Comparison of ENCODE assay signal across 14 cellular contexts in genomic region chr16:30569746-30570325, GRCh38. TPM values are rescaled to one million over a fixed set of nuclear protein-coding genes. Genes with fewer than 3 reads are reported as not detected.
DNase-seq lines count a peak whose midpoint lies in the region; ATAC-seq and TF ChIP-seq lines count a peak whose summit lies in the region.
"Had no signal": no experiment of that assay in that cellular context is flagged by ENCODE, and none has a peak within 500 bp of the region (broad histone marks: within the 10 kb centered on the region; RNA-seq: fewer than 3 reads in every experiment).

No MANE protein-coding gene starts in this region.

- CTCF ChIA-PET in IMR-90 (lab: Yijun Ruan, JAX): interaction anchor here (1.0 kb wide), 1 partner anchor 40 kb away, joined by 3 read pairs; the partner anchor contains the start of gene ZNF689

- DNase-seq in IMR-90 (no peak), endothelial cell (ENCODE audit: low spot score) (no peak), prostate gland (ENCODE audit: low spot score) (no peak), NCI-H146 (lab: John Stamatoyannopoulos, UW) (no peak), DMS53 treated with DMSO at 0.1 percent for 48 hours (lab: John Stamatoyannopoulos, UW; ENCODE audit: unreplicated experiment) (no peak)
- no peak for DNase-seq in stimulated activated CD4-positive, alpha-beta T cell treated with anti-CD3 and anti-CD28 coated beads, Interleukin-4, amount 100 ng/mL, for 24 hours
- DNase-seq: activated naive CD8-positive, alpha-beta T cell treated with anti-CD3 and anti-CD28 coated beads, Interleukin-2, amount 50 U/mL, for 24 hours; BE2C; GDM1; NCI-H1105; nucleus accumbens had no signal

- H3K56ac ChIP-seq in IMR-90 (ENCODE audit: extremely low read depth, insufficient read depth, low read length): no peak overlapping the region

- H3K9ac ChIP-seq in BLaER1 treated with 17β-estradiol and CSF1 and Interleukin-3, amounts not matched to agents 10 nM and 100 nM: peak overlapping the region; percentile 91 to 98 (median 97); a peak in 19 of 22 replicates
- no peak overlapping the region for H3K9ac ChIP-seq in IMR-90 (ENCODE audit: low read depth, low read length)

- H2BK15ac ChIP-seq in IMR-90 (ENCODE audit: low read depth, low read length): no peak overlapping the region

- peak overlapping the region; percentile 93 to 100 (median 99) for H3K4me2 ChIP-seq in BLaER1 treated with 17β-estradiol and CSF1 and Interleukin-3, amounts not matched to agents 10 nM and 100 nM
- H3K4me2 ChIP-seq in IMR-90 (ENCODE audit: low read depth, low read length): no peak overlapping the region

- TF ChIP-seq CTCF in IMR-90 (conservative IDR thresholded peaks at IDR 0.05; ENCODE audit: low read depth, low read length) (no peak), endothelial cell (IDR thresholded peaks at IDR 0.05; ENCODE audit: unreplicated experiment) (no peak), prostate gland (IDR thresholded peaks at IDR 0.05) (no peak)

- TF ChIP-seq POLR2A in IMR-90 (IDR thresholded peaks at IDR 0.05; ENCODE audit: low read depth, low read length) (no peak), prostate gland (IDR thresholded peaks at IDR 0.05) (no peak)

- H2AFZ ChIP-seq in IMR-90 (replicated peaks; ENCODE audit: low read length, poor library complexity): peak overlapping the region; percentile 48

- H2BK20ac ChIP-seq in IMR-90 (ENCODE audit: low read depth, low read length): no peak overlapping the region

- H4K5ac ChIP-seq in IMR-90 (ENCODE audit: low read depth, low read length): no peak overlapping the region

- H2AK5ac ChIP-seq in IMR-90 (ENCODE audit: low read depth, low read length): no peak overlapping the region

- POLR2A ChIA-PET in IMR-90 (lab: Charles Lee; ENCODE audit: unreplicated experiment): no interaction called here

- in situ Hi-C loops in IMR-90 (cut with MboI; ENCODE audit: low sequenced_read_pairs): loop anchor here (5.0 kb wide), 1 partner anchor 33 kb away; no protein-coding TSS in a partner anchor

- no peaks in the 10 kb centered on the region for H4K20me1 ChIP-seq in BLaER1 treated with 17β-estradiol and CSF1 and Interleukin-3, amounts not matched to agents 10 nM and 100 nM
- H4K20me1 ChIP-seq in IMR-90 (ENCODE audit: insufficient read depth, low read length): no peaks in the 10 kb centered on the region

- no peaks in the 10 kb centered on the region for H3K27me3 ChIP-seq in BLaER1 treated with 17β-estradiol and CSF1 and Interleukin-3, amounts not matched to agents 10 nM and 100 nM
- H3K27me3 ChIP-seq in IMR-90 (ENCODE audit: control insufficient read depth, insufficient read depth, low read length) (peaks cover 6% of the 10 kb centered on the region; the same call in 1 of the 2 replicates), prostate gland (replicated peaks; ENCODE audit: insufficient read depth) (no peaks in the 10 kb centered on the region)
- H3K27me3 ChIP-seq: BE2C had no signal

- no TSS peak for BruUV-seq in IMR-90 (replicated peaks; lab: Mats Ljungman, UMichigan)

- no peak for ATAC-seq in IMR-90 (ENCODE audit: low read depth)
- ATAC-seq in GM21723 (IDR thresholded peaks at IDR 0.05; ENCODE audit: unreplicated experiment): no peak
- ATAC-seq: activated naive CD8-positive, alpha-beta T cell treated with anti-CD3 and anti-CD28 coated beads, Interleukin-2, amount 50 U/mL, for 24 hours had no signal

- peak overlapping the region; percentile 84 for H3K27ac Mint-ChIP-seq in endothelial cell (ENCODE audit: unreplicated experiment)

- peaks cover 8% of the 10 kb centered on the region for H3K36me3 Mint-ChIP-seq in endothelial cell (ENCODE audit: low read depth, unreplicated experiment)

- H3K4me3 ChIP-seq in BLaER1 treated with 17β-estradiol and CSF1 and Interleukin-3, amounts not matched to agents 10 nM and 100 nM: peak overlapping the region in 8 of 10 experiments; percentile 69 to 88 (median 77); a peak in 13 of 20 replicates
- no peak overlapping the region for H3K4me3 ChIP-seq in IMR-90 (ENCODE audit: insufficient read depth, low read depth, low read length)
- H3K4me3 ChIP-seq in prostate gland: no peak overlapping the region

- intact Hi-C loops in IMR-90 (cut with micrococcal nuclease) (no loop called here), prostate gland (cut with DNase I) (loop anchor here (5.0 kb wide), 1 partner anchor 82 kb away; the partner anchor contains the start of gene PRR14)

- H3K9me1 ChIP-seq in IMR-90 (ENCODE audit: insufficient read depth, low read length): no peaks in the 10 kb centered on the region

- H2BK5ac ChIP-seq in IMR-90 (ENCODE audit: low read depth, low read length, poor library complexity, severe bottlenecking): no peak overlapping the region

- no peak overlapping the region; the same call in 1 of the 2 replicates for H2BK120ac ChIP-seq in IMR-90 (ENCODE audit: low read depth, low read length)

- WGBS in IMR-90 (ENCODE audit: extremely low coverage in 2 of 2, insufficient read length in 1 of 2), 2 experiments: 92% methylated on average over 29 of the region's 41 CpGs; no CpG with 5 or more reads in 1 of the 2 experiments
- 92% methylated on average over 41 of the region's 41 CpGs for whole genome bisulfite sequencing in prostate gland

- H3K79me1 ChIP-seq in IMR-90 (ENCODE audit: low read depth in 1 of 2, low read length in 2 of 2): peaks cover 5 to 19% of the 10 kb centered on the region in 2 experiments; a peak in 3 of 4 replicates

- H3K4me1 ChIP-seq in BLaER1 treated with 17β-estradiol and CSF1 and Interleukin-3, amounts not matched to agents 10 nM and 100 nM: peaks cover 58 to 75% (median 69%) of the 10 kb centered on the region in 10 experiments
- H3K4me1 ChIP-seq in IMR-90 (ENCODE audit: control insufficient read depth, insufficient read depth, low read length) (peaks cover 9% of the 10 kb centered on the region), prostate gland (replicated peaks) (peaks cover 6% of the 10 kb centered on the region)
- H3K4me1 ChIP-seq: BE2C had no signal

- H3K9me3 ChIP-seq in BLaER1 treated with 17β-estradiol and CSF1 and Interleukin-3, amounts not matched to agents 10 nM and 100 nM (replicated peaks in 1 of 11): no peaks in the 10 kb centered on the region
- H3K9me3 ChIP-seq in IMR-90 (ENCODE audit: control insufficient read depth, insufficient read depth, low read length) (no peaks in the 10 kb centered on the region), prostate gland (no peaks in the 10 kb centered on the region)
- H3K9me3 ChIP-seq: BE2C had no signal

- no peak overlapping the region for H3K14ac ChIP-seq in IMR-90 (replicated peaks; ENCODE audit: low read depth, low read length)

- H4K8ac ChIP-seq in IMR-90 (ENCODE audit: low read depth in 2 of 2, low read length in 2 of 2): no peak overlapping the region; a peak in 1 of 4 replicates

- no peak overlapping the region for H3K4me3 Mint-ChIP-seq in endothelial cell (ENCODE audit: unreplicated experiment)

- peaks cover 10% of the 10 kb centered on the region for H3K27me3 Mint-ChIP-seq in endothelial cell (ENCODE audit: unreplicated experiment)
- H3K27me3 Mint-ChIP-seq: activated naive CD8-positive, alpha-beta T cell treated with anti-CD3 and anti-CD28 coated beads, Interleukin-2, amount 50 U/mL, for 24 hours had no signal

- peak overlapping the region; percentile 26 for H2AK9ac ChIP-seq in IMR-90 (replicated peaks; ENCODE audit: low read depth, low read length, poor library complexity)

- H3K4ac ChIP-seq in IMR-90 (ENCODE audit: low read depth, low read length): no peak overlapping the region

- dilution Hi-C loops in IMR-90 (cut with HindIII; ENCODE audit: low sequenced_read_pairs, unreplicated experiment): no loop called here

- H3K18ac ChIP-seq in IMR-90 (ENCODE audit: low read depth, low read length): no peak overlapping the region

- peaks cover 0 to 8% (median 0%) of the 10 kb centered on the region in 11 experiments; a peak in 5 of 22 replicates for H3K36me3 ChIP-seq in BLaER1 treated with 17β-estradiol and CSF1 and Interleukin-3, amounts not matched to agents 10 nM and 100 nM
- H3K36me3 ChIP-seq in IMR-90 (ENCODE audit: control insufficient read depth, insufficient read depth, low read length) (no peaks in the 10 kb centered on the region), prostate gland (no peaks in the 10 kb centered on the region)
- H3K36me3 ChIP-seq: BE2C had no signal

- H3K4me1 Mint-ChIP-seq in endothelial cell (ENCODE audit: unreplicated experiment): peaks cover 30% of the 10 kb centered on the region

- H3K9me3 Mint-ChIP-seq in endothelial cell (ENCODE audit: unreplicated experiment): no peaks in the 10 kb centered on the region
- H3K9me3 Mint-ChIP-seq: activated naive CD8-positive, alpha-beta T cell treated with anti-CD3 and anti-CD28 coated beads, Interleukin-2, amount 50 U/mL, for 24 hours; dendritic cell treated with granulocyte-macrophage colony-stimulating factor and Interleukin-4, amounts not matched to agents 40 ng/mL and 50 ng/mL, for 4 days had no signal

- no peak for TF ChIP-seq RAD21 in IMR-90 (IDR thresholded peaks at IDR 0.05; ENCODE audit: low read length)

- no peak overlapping the region for H4K91ac ChIP-seq in IMR-90 (ENCODE audit: insufficient read depth, low read depth, low read length)

- H3K27ac ChIP-seq in BLaER1 treated with 17β-estradiol and CSF1 and Interleukin-3, amounts not matched to agents 10 nM and 100 nM: peak overlapping the region; percentile 94 to 99 (median 96); a peak in 21 of 22 replicates
- H3K27ac ChIP-seq in IMR-90 (ENCODE audit: insufficient read depth, low read length) (no peak overlapping the region), prostate gland (peak overlapping the region; percentile 97 to 98)

- H3K23ac ChIP-seq in IMR-90 (ENCODE audit: low read depth, low read length): no peak overlapping the region

RNA-seq across cellular contexts. Expression of gene ZNF688, which starts 1.7 kb away (rescaled TPM):
- total RNA-seq in IMR-90 (2012; rRNA removed) (1.7 and 1.8 TPM in 2 replicates), endothelial cell (ENCODE audit: unreplicated experiment) (9.6 TPM), prostate gland (10 to 100 TPM; 20.4 to 21.5 TPM)
- 3.7 and 5.5 TPM in 2 replicates for polyA plus RNA-seq in IMR-90 (2012; rRNA removed)
- polyA plus RNA-seq in IMR-90 (2012; cell fraction: cytosol; rRNA removed): 4.8 and 6.0 TPM in 2 replicates
- polyA plus RNA-seq in IMR-90 (2012; cell fraction: nucleus; rRNA removed; ENCODE audit: low replicate concordance): 15.2 and 17.9 TPM in 2 replicates

RNA-seq across cellular contexts. Expression of gene ZNF764, which starts 11.7 kb away (rescaled TPM):
- total RNA-seq in IMR-90 (2012; rRNA removed): 2.2 and 2.5 TPM in 2 replicates
- polyA plus RNA-seq in IMR-90 (2012; rRNA removed): 4.6 and 5.3 TPM in 2 replicates
- 4.3 and 4.4 TPM in 2 replicates for polyA plus RNA-seq in IMR-90 (2012; cell fraction: cytosol; rRNA removed)
- polyA plus RNA-seq in IMR-90 (2012; cell fraction: nucleus; rRNA removed; ENCODE audit: low replicate concordance): 13.1 and 17.1 TPM in 2 replicates
- 13.8 TPM for total RNA-seq in endothelial cell (ENCODE audit: unreplicated experiment)
- total RNA-seq in prostate gland: 10 to 100 TPM; 15.7 to 22.5 TPM

RNA-seq across cellular contexts. Expression of gene ZNF785, which starts 15.7 kb away (rescaled TPM):
- 2.8 and 2.9 TPM in 2 replicates for total RNA-seq in IMR-90 (2012; rRNA removed)
- 4.0 and 4.2 TPM in 2 replicates for polyA plus RNA-seq in IMR-90 (2012; rRNA removed)
- 1.2 and 2.4 TPM in 2 replicates for polyA plus RNA-seq in IMR-90 (2012; cell fraction: cytosol; rRNA removed)
- polyA plus RNA-seq in IMR-90 (2012; cell fraction: nucleus; rRNA removed; ENCODE audit: low replicate concordance): 10.3 and 15.8 TPM in 2 replicates
- 33.5 TPM for total RNA-seq in endothelial cell (ENCODE audit: unreplicated experiment)
- total RNA-seq in prostate gland: 10 to 100 TPM; 16.9 to 18.9 TPM

RNA-seq across cellular contexts. Expression of gene ZNF747, which starts 35.2 kb away (rescaled TPM):
- total RNA-seq in IMR-90 (2012; rRNA removed) (1.9 and 2.0 TPM in 2 replicates), endothelial cell (ENCODE audit: unreplicated experiment) (9.7 TPM), prostate gland (10 to 100 TPM; 15.8 to 22.6 TPM)
- polyA plus RNA-seq in IMR-90 (2012; rRNA removed): 2.6 and 2.9 TPM in 2 replicates
- polyA plus RNA-seq in IMR-90 (2012; cell fraction: cytosol; rRNA removed): 1.9 and 2.6 TPM in 2 replicates
- polyA plus RNA-seq in IMR-90 (2012; cell fraction: nucleus; rRNA removed; ENCODE audit: low replicate concordance): 2.8 and 2.9 TPM in 2 replicates

RNA-seq across cellular contexts. Expression of gene ZNF689, which starts 40.4 kb away (rescaled TPM):
- total RNA-seq in IMR-90 (2012; rRNA removed): 1.9 and 2.7 TPM in 2 replicates
- 2.9 and 3.8 TPM in 2 replicates for polyA plus RNA-seq in IMR-90 (2012; rRNA removed)
- 2.1 and 3.8 TPM in 2 replicates for polyA plus RNA-seq in IMR-90 (2012; cell fraction: cytosol; rRNA removed)
- 3.3 and 5.2 TPM in 2 replicates for polyA plus RNA-seq in IMR-90 (2012; cell fraction: nucleus; rRNA removed; ENCODE audit: low replicate concordance)
- 12.0 TPM for total RNA-seq in endothelial cell (ENCODE audit: unreplicated experiment)
- total RNA-seq in prostate gland: 10 to 100 TPM; 13.4 to 17.8 TPM

Comparison
In these comparisons a context has a peak if more than half of its experiments do, and no peak if none do; other contexts are left out.
1. H3K4me3 ChIP-seq: peak in BLaER1 treated with 17β-estradiol and CSF1 and Interleukin-3, amounts not matched to agents 10 nM and 100 nM (8 of 10); none in IMR-90 (single experiment) and prostate gland (0 of 2).